Comparison of ENCODE assay signal across 26 cellular contexts in genomic region chr1:191953516-191953915, GRCh38.
"Had no signal": no experiment of that assay in that cellular context is flagged by ENCODE, and none has a peak within 500 bp of the region (broad histone marks: within the 10 kb centered on the region; RNA-seq: fewer than 3 reads in every experiment).

No MANE protein-coding gene starts in this region.

- DNase-seq: activated CD4-positive, alpha-beta T cell treated with anti-CD3 and anti-CD28 coated beads for 1 hour; activated CD4-positive, alpha-beta T cell treated with anti-CD3 and anti-CD28 coated beads, Interleukin-2, amount 50 U/mL, for 1 hour; activated naive CD4-positive, alpha-beta T cell; activated T-cell treated with anti-CD3 and anti-CD28 coated beads, Interleukin-2, amount 50 U/mL, for 1 hour; amniotic stem cell; cerebellar nuclear complex; cortex of kidney; endodermal cell; esophagus squamous epithelium; heart left ventricle; left ventricle myocardium superior; mammary epithelial cell; ovary; spleen; stimulated activated CD4-positive, alpha-beta T cell treated with anti-CD3 and anti-CD28 coated beads, Interleukin-4, amount 100 ng/mL, for 1 hour; stimulated activated naive CD4-positive, alpha-beta T cell treated with Interleukin-2 at 50 U/mL for 16 hours; WERI-Rb-1 had no signal

- H3K4me3 ChIP-seq: esophagus squamous epithelium, heart left ventricle, ovary, prostate gland, spleen, thoracic aorta, vagina had no signal

- H3K4me1 Mint-ChIP-seq: endodermal cell, nephron had no signal

- H3K36me3 Mint-ChIP-seq: activated naive CD8-positive, alpha-beta T cell; type B pancreatic cell had no signal

- H3K36me3 ChIP-seq: esophagus squamous epithelium, heart left ventricle, neutrophil, ovary, prostate gland, spleen, thoracic aorta, vagina, WERI-Rb-1 had no signal

- H3K4me1 ChIP-seq: esophagus squamous epithelium, heart left ventricle, prostate gland, spleen, vagina had no signal

- H3K27ac ChIP-seq: esophagus squamous epithelium, heart left ventricle, neutrophil, ovary, prostate gland, spleen, thoracic aorta, vagina, WERI-Rb-1 had no signal

- H3K9me3 ChIP-seq: esophagus squamous epithelium, heart left ventricle, neutrophil, ovary, prostate gland, spleen, thoracic aorta, vagina had no signal

- H3K27me3 ChIP-seq: esophagus squamous epithelium, heart left ventricle, neutrophil, ovary, spleen, vagina had no signal

- H3K4me3 Mint-ChIP-seq: activated naive CD8-positive, alpha-beta T cell; endodermal cell; nephron; type B pancreatic cell had no signal

- ATAC-seq: heart left ventricle, left ventricle myocardium superior had no signal

- H3K9me3 Mint-ChIP-seq: activated T-helper 2 cell treated with anti-CD3 and anti-CD28 coated beads, Interferon-gamma antibody, Interleukin-2, Interleukin-4, amounts not matched to agents 10 μg/mL and 5 μg/mL and 100 μg/mL, durations not matched to agents 14 hours and 24 hours and 36 hours; endodermal cell; nephron; type B pancreatic cell had no signal

- FAIRE-seq: islet of Langerhans had no signal

- H3K27me3 Mint-ChIP-seq: activated naive CD8-positive, alpha-beta T cell; type B pancreatic cell had no signal
